Comparison of ENCODE assay signal across 17 cellular contexts in genomic region chr4:7342223-7342576, GRCh38.
DNase-seq lines count a peak whose midpoint lies in the region; ATAC-seq lines count a peak whose summit lies in the region.
"Had no signal": no experiment of that assay in that cellular context is flagged by ENCODE, and none has a peak within 500 bp of the region (broad histone marks: within the 10 kb centered on the region; RNA-seq: fewer than 3 reads in every experiment).

No MANE protein-coding gene starts in this region.

- DNase-seq in Right ventricle myocardium inferior (ENCODE audit: missing footprints) = peak; percentile 32
- no peak for DNase-seq in cardiac septum (ENCODE audit: low spot score)
- peak; percentile 79 for DNase-seq in globus pallidus (ENCODE audit: low spot score)
- peak in 39 of 56 donors; percentile 19 to 72 (median 58) for DNase-seq in nucleus accumbens (lab: John Stamatoyannopoulos, UW)
- DNase-seq in NCI-H2081 (lab: John Stamatoyannopoulos, UW) = no peak
- DNase-seq: Caco-2, MV-4-11, NCI-H187 treated with DMSO at 0.1 percent for 48 hours, NCI-H226, NCI-H524 treated with DMSO at 0.1 percent for 48 hours, PC-9 had no signal

- ATAC-seq in Right ventricle myocardium inferior (no peak), HG03025 (IDR thresholded peaks at IDR 0.05; ENCODE audit: low FRiP score, unreplicated experiment) (no peak), HG03571 (IDR thresholded peaks at IDR 0.05; ENCODE audit: unreplicated experiment) (no peak)

- peak overlapping the region; percentile 84 for H3K27ac ChIP-seq in temporal lobe (ENCODE audit: low read depth, low read length)
- H3K27ac ChIP-seq: 22Rv1, HL-60, KMS-11, PC-9 had no signal

- intact Hi-C loops in Right ventricle myocardium inferior (cut with DNase I) (no loop called here), cardiac septum (cut with DNase I) (no loop called here)

Comparison
In these comparisons a context has a peak if more than half of its experiments do, and no peak if none do; other contexts are left out.
1. DNase-seq: peak in Right ventricle myocardium inferior (single experiment), globus pallidus (single experiment) and nucleus accumbens (39 of 56); none in cardiac septum (single experiment) and NCI-H2081 (0 of 2).